ENCODE assay signal across 10 cellular contexts in genomic region chr9:971901-972511, GRCh38. TPM values are rescaled to one million over a fixed set of nuclear protein-coding genes. Genes with fewer than 3 reads are reported as not detected.
DNase-seq lines count a peak whose midpoint lies in the region; ATAC-seq, FAIRE-seq and TF ChIP-seq lines count a peak whose summit lies in the region.
"Had no signal": no experiment of that assay in that cellular context is flagged by ENCODE, and none has a peak within 500 bp of the region (broad histone marks: within the 10 kb centered on the region; RNA-seq: fewer than 3 reads in every experiment).

No MANE protein-coding gene starts in this region.

- H3K4me3 Mint-ChIP-seq in activated T-cell treated with anti-CD3 and anti-CD28 coated beads, Interleukin-2, amount 50 U/mL, for 72 hours, result peak overlapping the region; percentile 59 to 62

- no peaks in the 10 kb centered on the region for H3K9me3 Mint-ChIP-seq in activated T-cell treated with anti-CD3 and anti-CD28 coated beads, Interleukin-2, amount 50 U/mL, for 72 hours

- H3K9me3 ChIP-seq in H1 (ENCODE audit: insufficient read depth in 2 of 2, low read depth in 1 of 2, low read length in 1 of 2) (no peaks in the 10 kb centered on the region), mononuclear cell (ENCODE audit: low read depth, low read length) (no peaks in the 10 kb centered on the region), tibial artery (no peaks in the 10 kb centered on the region)

- H2AK5ac ChIP-seq in H1 (ENCODE audit: low read depth, low read length), result no peak overlapping the region

- H4K5ac ChIP-seq in H1 (ENCODE audit: insufficient read length, low read depth, low read length), result no peak overlapping the region

- H2BK12ac ChIP-seq in H1 (ENCODE audit: low read depth, low read length), result 0 out of 2 replicates have a peak overlapping the region, but pooled peaks have one; percentile 43

- H3K4me2 ChIP-seq in H1 (ENCODE audit: insufficient read depth in 1 of 2, low read depth in 2 of 2, low read length in 2 of 2), result peak overlapping the region; percentile 84 to 92

- peak in 1 of 2 experiments; percentile 42; a peak in 1 of 3 replicates for TF ChIP-seq POLR2A in H1 (IDR thresholded peaks at IDR 0.05; ENCODE audit: control extremely low read depth in 1 of 2, low read depth in 2 of 2, low read length in 2 of 2)

- H2BK15ac ChIP-seq in H1 (ENCODE audit: low read length), result no peak overlapping the region; the same call in 1 of the 2 replicates

- H3K27me3 Mint-ChIP-seq in activated T-cell treated with anti-CD3 and anti-CD28 coated beads, Interleukin-2, amount 50 U/mL, for 72 hours (ENCODE audit: low read depth), result peaks cover 71% of the 10 kb centered on the region

- H3K23me2 ChIP-seq in H1 (ENCODE audit: low read depth, low read length), result peaks cover 17% of the 10 kb centered on the region; the same call in 1 of the 2 replicates

- FAIRE-seq in H1 (lab: Jason Lieb, UNC), result peak; percentile 24

- no peak overlapping the region for H2BK20ac ChIP-seq in H1 (ENCODE audit: low read length)

- CTCF ChIA-PET in H1 (lab: Charles Lee; ENCODE audit: partially characterized antibody), result interaction anchor here (1.1 kb wide), 1 partner anchor 69 kb away, joined by 3 read pairs; no protein-coding TSS in a partner anchor

- peaks cover 0 to 10% of the 10 kb centered on the region in 2 donors for H3K36me3 Mint-ChIP-seq in activated T-cell treated with anti-CD3 and anti-CD28 coated beads, Interleukin-2, amount 50 U/mL, for 72 hours (ENCODE audit: insufficient read depth in 2 of 2)

- H4K8ac ChIP-seq in H1 (ENCODE audit: extremely low read depth, insufficient read depth, low read length), result peak overlapping the region; percentile 69; the same call in 1 of the 2 replicates

- WGBS in H1 (ENCODE audit: extremely low coverage in 1 of 2, insufficient coverage in 1 of 2, insufficient read length in 1 of 2, insufficient replicate concordance in 2 of 2, low coverage in 1 of 2, low lambda C conversion rate in 2 of 2, missing lambda C conversion rate in 1 of 2), 2 experiments, result 0% methylated on average over 24 of the region's 42 CpGs; no CpG with 5 or more reads in 1 of the 2 experiments

- H3K27ac ChIP-seq in H1 (ENCODE audit: low read depth, low read length), result no peak overlapping the region
- H3K27ac ChIP-seq in tibial artery, result no peak overlapping the region

- peak overlapping the region in 2 of 4 experiments; percentile 42 to 48; a peak in 3 of 7 replicates for H3K9ac ChIP-seq in H1 (replicated peaks in 1 of 4; ENCODE audit: extremely low read depth in 1 of 4, low read depth in 3 of 4, low read length in 3 of 4)

- peak; percentile 23 to 39 for DNase-seq in activated T-cell treated with anti-CD3 and anti-CD28 coated beads, Interleukin-2, amount 50 U/mL, for 72 hours
- no peak for DNase-seq in activated T-cell treated with anti-CD3 and anti-CD28 coated beads, Interleukin-2, amount 50 U/mL, for 1 hour
- DNase-seq in H1 (ENCODE audit: low read depth in 1 of 2, low spot score in 2 of 2) (peak in 1 of 2 experiments; percentile 91), tibial artery (no peak), hippocampal formation (lab: John Stamatoyannopoulos, UW) (no peak), NCI-H146 treated with DMSO at 0.1 percent for 48 hours (lab: John Stamatoyannopoulos, UW; ENCODE audit: unreplicated experiment) (no peak)
- DNase-seq: C1 segment of cervical spinal cord had no signal

- no peak overlapping the region for H3K4ac ChIP-seq in H1 (replicated peaks; ENCODE audit: insufficient read length, low read depth, low read length)

- TF ChIP-seq EP300 in H1 (IDR thresholded peaks at IDR 0.05; ENCODE audit: borderline replicate concordance in 1 of 2, low read depth in 2 of 2, low read length in 2 of 2), result no peak

- no peak for TF ChIP-seq RAD21 in H1 (IDR thresholded peaks at IDR 0.05 in 1 of 2, conservative IDR thresholded peaks at IDR 0.05 in 1 of 2; ENCODE audit: low read depth in 2 of 2, low read length in 2 of 2)

- H2BK5ac ChIP-seq in H1 (ENCODE audit: low read depth, low read length), result no peak overlapping the region; the same call in 1 of the 2 replicates

- H3K27ac Mint-ChIP-seq in activated T-cell treated with anti-CD3 and anti-CD28 coated beads, Interleukin-2, amount 50 U/mL, for 72 hours, result peak overlapping the region; percentile 33

- H2BK120ac ChIP-seq in H1 (replicated peaks; ENCODE audit: low read depth, low read length), result no peak overlapping the region

- H3K4me3 ChIP-seq in H1 (ENCODE audit: extremely low read depth in 1 of 4, insufficient read depth in 2 of 4, low read depth in 3 of 4, low read length in 4 of 4), result peak overlapping the region; percentile 43 to 70 (median 58)
- peak overlapping the region; percentile 18 for H3K4me3 ChIP-seq in mononuclear cell (ENCODE audit: low read length)
- H3K4me3 ChIP-seq in tibial artery, result peak overlapping the region; percentile 36 to 48

- POLR2A ChIA-PET in H1 (lab: Charles Lee; ENCODE audit: partially characterized antibody), result interaction anchor here (1.6 kb wide), 1 partner anchor 9 kb away, joined by 6 read pairs; no protein-coding TSS in a partner anchor

- intact Hi-C loops in tibial artery (cut with DNase I; ENCODE audit: low total_unique reads), result no loop called here

- no peaks in the 10 kb centered on the region for H3K79me1 ChIP-seq in H1 (ENCODE audit: low read depth, low read length)

- H3K4me1 ChIP-seq in H1 (replicated peaks in 1 of 4; ENCODE audit: control insufficient read depth in 3 of 4, insufficient read depth in 4 of 4, low read length in 3 of 4) (peaks cover 16 to 38% (median 21%) of the 10 kb centered on the region in 4 experiments), mononuclear cell (ENCODE audit: insufficient read depth, low read length) (peaks cover 19% of the 10 kb centered on the region), tibial artery (peaks cover 0 to 45% (median 38%) of the 10 kb centered on the region in 4 donors)

- H3K27me3 ChIP-seq in H1 (replicated peaks in 1 of 4; ENCODE audit: control insufficient read depth in 3 of 4, extremely low read depth in 1 of 4, insufficient read depth in 3 of 4, low read length in 3 of 4), result peaks cover 71 to 92% (median 81%) of the 10 kb centered on the region in 4 experiments
- H3K27me3 ChIP-seq in mononuclear cell (ENCODE audit: insufficient read depth, low read length), result peaks cover 93% of the 10 kb centered on the region
- H3K27me3 ChIP-seq in tibial artery, result peaks cover 0 to 87% of the 10 kb centered on the region in 2 donors

- ATAC-seq in activated T-cell treated with anti-CD3 and anti-CD28 coated beads, Interleukin-2, amount 50 U/mL, for 72 hours (replicated peaks in 1 of 2), result peak; percentile 37 to 60
- ATAC-seq in HG02610 (IDR thresholded peaks at IDR 0.05; ENCODE audit: unreplicated experiment), result no peak

- TF ChIP-seq CTCF in H1 (IDR thresholded peaks at IDR 0.05; ENCODE audit: control extremely low read depth in 1 of 3, insufficient read depth in 1 of 3, low read depth in 1 of 3, low read length in 3 of 3) (no peak), tibial artery (IDR thresholded peaks at IDR 0.05) (no peak)

- no peak overlapping the region; the same call in 1 of the 2 replicates for H3K18ac ChIP-seq in H1 (ENCODE audit: extremely low read depth, low read length)

- no peak overlapping the region for H3K23ac ChIP-seq in H1 (ENCODE audit: insufficient read length)

- peaks cover 49% of the 10 kb centered on the region for H3K4me1 Mint-ChIP-seq in activated T-cell treated with anti-CD3 and anti-CD28 coated beads, Interleukin-2, amount 50 U/mL, for 72 hours (ENCODE audit: low read depth)

- H3K36me3 ChIP-seq in H1 (ENCODE audit: control insufficient read depth in 2 of 4, insufficient read depth in 4 of 4, low read length in 3 of 4) (no peaks in the 10 kb centered on the region), tibial artery (no peaks in the 10 kb centered on the region)

- H2AFZ ChIP-seq in H1 (ENCODE audit: low read length), result 0 out of 2 replicates have a peak overlapping the region, but pooled peaks have one; percentile 36

- no peaks in the 10 kb centered on the region for H3K79me2 ChIP-seq in H1 (ENCODE audit: control insufficient read depth in 1 of 2, insufficient read depth in 2 of 2, low read length in 2 of 2)

- H3K14ac ChIP-seq in H1 (ENCODE audit: insufficient read length), result no peak overlapping the region

- no peak overlapping the region for H3K56ac ChIP-seq in H1 (replicated peaks; ENCODE audit: insufficient read length, low read depth, low read length)

- peaks cover 11 to 22% of the 10 kb centered on the region in 2 experiments for H4K20me1 ChIP-seq in H1 (replicated peaks in 1 of 2; ENCODE audit: control insufficient read depth in 1 of 2, insufficient read depth in 2 of 2, low read length in 2 of 2)

- H4K91ac ChIP-seq in H1 (replicated peaks; ENCODE audit: insufficient read length, low read length), result no peak overlapping the region

TF ChIP-seq in H1, 55 proteins besides CTCF, POLR2A, EP300 and RAD21 (continues in another document):
- peak; percentile 28; the same call in 1 of the 2 replicates for TF ChIP-seq E2F6 (IDR thresholded peaks at IDR 0.05)

RNA-seq across cellular contexts. Expression of gene DMRT3, which starts 4.4 kb away (rescaled TPM):
- total RNA-seq in activated T-cell treated with anti-CD3 and anti-CD28 coated beads, Interleukin-2, amount 50 U/mL, for 72 hours, result not detected
- total RNA-seq in H1 (2021; fragmentation: NEBNext Ultra II Directional; extraction: Animal tissue kit (Norgen Biotek cat#: 25700)), result not detected in 2 replicates
- polyA plus RNA-seq in H1 (2011; rRNA removed), result 0.05 TPM in 1 of 2 replicates, not detected in the other
- 0.03 TPM for polyA plus RNA-seq in H1 (2011; cell fraction: cytosol; rRNA removed)
- 0.06 TPM for polyA plus RNA-seq in H1 (2011; cell fraction: nucleus; rRNA removed)
- 0.08 TPM in 2 of 4 replicates, not detected in the others for polyA plus RNA-seq in H1 (2012, experiment 1 of 2)
- not detected for polyA plus RNA-seq in H1 (2012, experiment 2 of 2)
- polyA plus RNA-seq in H1 (2013, experiment 1 of 2), result not detected
- not detected for polyA plus RNA-seq in H1 (2013, experiment 2 of 2)
- polyA minus RNA-seq in H1 (2011; rRNA and poly(A)+ RNA removed), result not detected in 2 replicates
- polyA minus RNA-seq in H1 (2011; cell fraction: cytosol; rRNA and poly(A)+ RNA removed), result not detected
- polyA minus RNA-seq in H1 (2011; cell fraction: nucleus; rRNA and poly(A)+ RNA removed), result not detected
- not detected for total RNA-seq in mononuclear cell
- total RNA-seq: pulmonary artery endothelial cell had no signal

Comparison
In these comparisons a context has a peak if more than half of its experiments do, and no peak if none do; other contexts are left out.
1. DNase-seq: peak in activated T-cell treated with anti-CD3 and anti-CD28 coated beads, Interleukin-2, amount 50 U/mL, for 72 hours (2 of 2); none in activated T-cell treated with anti-CD3 and anti-CD28 coated beads, Interleukin-2, amount 50 U/mL, for 1 hour (single experiment), tibial artery (0 of 2), hippocampal formation (0 of 2) and NCI-H146 treated with DMSO at 0.1 percent for 48 hours (single experiment).
2. Peak in every context shown above with its lines, with median percentiles within 50 percentile points of each other: H3K4me3 ChIP-seq.